Comparison of ENCODE assay signal across 19 cellular contexts in the genomic region with DNA sequence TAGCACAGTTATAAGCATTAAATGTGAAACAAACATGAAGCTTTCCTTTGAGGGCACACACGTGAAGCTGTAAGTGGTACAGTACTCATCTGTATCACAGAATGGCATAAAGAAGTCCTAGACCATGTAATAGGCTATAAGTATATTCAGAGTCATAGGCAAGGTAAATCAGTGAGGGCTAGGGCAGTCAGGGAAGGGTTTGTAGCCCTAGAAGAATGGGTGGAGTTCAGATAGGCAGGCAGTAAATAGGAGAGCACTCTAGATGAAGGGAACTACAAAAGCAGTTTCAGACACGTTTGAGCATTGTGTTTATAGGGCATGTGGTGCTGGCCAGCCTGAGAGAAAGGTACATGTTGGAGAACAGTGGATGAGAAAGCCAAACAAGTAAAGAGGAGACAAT. TPM values are rescaled to one million over a fixed set of nuclear protein-coding genes. Genes with fewer than 3 reads are reported as not detected.
DNase-seq lines count a peak whose midpoint lies in the region; ATAC-seq and TF ChIP-seq lines count a peak whose summit lies in the region.
"Had no signal": no experiment of that assay in that cellular context is flagged by ENCODE, and none has a peak within 500 bp of the region (broad histone marks: within the 10 kb centered on the region; RNA-seq: fewer than 3 reads in every experiment).

No MANE protein-coding gene starts in this region.

- TF ChIP-seq CTCF in DOHH2 (IDR thresholded peaks at IDR 0.05; ENCODE audit: low read depth, low read length, poor library complexity, severe bottlenecking) (no peak), natural killer cell (IDR thresholded peaks at IDR 0.05) (no peak)

- H3K27ac ChIP-seq in DOHH2 (ENCODE audit: low read depth, low read length), result no peak overlapping the region
- H3K27ac ChIP-seq: body of pancreas, GM23248, heart left ventricle, parathyroid adenoma, sigmoid colon had no signal

- intact Hi-C loops in natural killer cell (cut with micrococcal nuclease), result no loop called here

- H3F3A ChIP-seq in DOHH2 (ENCODE audit: control insufficient read depth, insufficient read depth), result no peaks in the 10 kb centered on the region

- no peaks in the 10 kb centered on the region for H3K9me3 ChIP-seq in DOHH2 (ENCODE audit: control insufficient read depth, insufficient read depth, low read length)
- H3K9me3 ChIP-seq: body of pancreas, heart left ventricle, sigmoid colon had no signal

- H3K36me3 ChIP-seq in DOHH2 (ENCODE audit: control insufficient read depth, low read length), result peaks cover 82% of the 10 kb centered on the region
- H3K36me3 ChIP-seq: sigmoid colon had no signal

- no peak for ATAC-seq in activated T-cell treated with anti-CD3 and anti-CD28 coated beads, Interleukin-2, amount 50 U/mL, for 72 hours (replicated peaks in 1 of 2)
- peak in 1 of 3 donors; percentile 20 for ATAC-seq in natural killer cell
- ATAC-seq: body of pancreas; stimulated activated memory B cell treated with anti-CD40 and anti-IgM and Interleukin-4, amounts not matched to agents 10 μg/mL and 1 μg/mL and 100 μg/mL, for 72 hours had no signal

- peaks cover 100% of the 10 kb centered on the region for H3K79me2 ChIP-seq in DOHH2 (ENCODE audit: control insufficient read depth, low read length)

- peaks cover 6 to 29% of the 10 kb centered on the region in 2 donors for H3K36me3 Mint-ChIP-seq in activated T-cell treated with anti-CD3 and anti-CD28 coated beads, Interleukin-2, amount 50 U/mL, for 72 hours (ENCODE audit: insufficient read depth in 2 of 2)
- H3K36me3 Mint-ChIP-seq in activated naive CD8-positive, alpha-beta T cell treated with anti-CD3 and anti-CD28 coated beads for 36 hours, result peaks cover 63% of the 10 kb centered on the region
- no peaks in the 10 kb centered on the region for H3K36me3 Mint-ChIP-seq in natural killer cell

- H4K20me1 ChIP-seq in DOHH2 (ENCODE audit: control insufficient read depth, insufficient read depth, low read depth, low read length), result peaks cover 45% of the 10 kb centered on the region; the same call in 1 of the 2 replicates

- H3K27me3 ChIP-seq in DOHH2 (ENCODE audit: control insufficient read depth, low read length), result no peaks in the 10 kb centered on the region
- H3K27me3 ChIP-seq: body of pancreas, heart left ventricle, sigmoid colon had no signal

- no peaks in the 10 kb centered on the region for H3K27me3 Mint-ChIP-seq in activated T-cell treated with anti-CD3 and anti-CD28 coated beads, Interleukin-2, amount 50 U/mL, for 72 hours (ENCODE audit: low read depth)
- H3K27me3 Mint-ChIP-seq in activated naive CD8-positive, alpha-beta T cell treated with anti-CD3 and anti-CD28 coated beads for 36 hours, result no peaks in the 10 kb centered on the region
- H3K27me3 Mint-ChIP-seq in natural killer cell (ENCODE audit: low read depth in 2 of 2), result no peaks in the 10 kb centered on the region
- H3K27me3 Mint-ChIP-seq: stimulated activated memory B cell treated with anti-CD40 and anti-IgM and Interleukin-4, amounts not matched to agents 10 μg/mL and 1 μg/mL and 100 μg/mL, for 72 hours had no signal

- H3K27ac Mint-ChIP-seq in activated T-cell treated with anti-CD3 and anti-CD28 coated beads, Interleukin-2, amount 50 U/mL, for 72 hours, result peak overlapping the region; percentile 8
- H3K27ac Mint-ChIP-seq in activated naive CD8-positive, alpha-beta T cell treated with anti-CD3 and anti-CD28 coated beads for 36 hours, result peak overlapping the region; percentile 7
- H3K27ac Mint-ChIP-seq in natural killer cell, result peak overlapping the region; percentile 72 to 77
- H3K27ac Mint-ChIP-seq: stimulated activated memory B cell treated with anti-CD40 and anti-IgM and Interleukin-4, amounts not matched to agents 10 μg/mL and 1 μg/mL and 100 μg/mL, for 72 hours had no signal

- no peak overlapping the region for H3K4me3 ChIP-seq in DOHH2 (ENCODE audit: low read length)
- H3K4me3 ChIP-seq: body of pancreas, GM23248, heart left ventricle, lung, sigmoid colon had no signal

- 0 out of 2 replicates have a peak overlapping the region, but pooled peaks have one; percentile 1 for H3K4me2 ChIP-seq in DOHH2 (ENCODE audit: low read length)

- peaks cover 92% of the 10 kb centered on the region for H3K4me1 Mint-ChIP-seq in activated T-cell treated with anti-CD3 and anti-CD28 coated beads, Interleukin-2, amount 50 U/mL, for 72 hours (ENCODE audit: low read depth)
- peaks cover 80% of the 10 kb centered on the region for H3K4me1 Mint-ChIP-seq in activated naive CD8-positive, alpha-beta T cell treated with anti-CD3 and anti-CD28 coated beads for 36 hours
- H3K4me1 Mint-ChIP-seq in natural killer cell, result peaks cover 67 to 77% of the 10 kb centered on the region in 2 donors

- DNase-seq in activated T-cell treated with anti-CD3 and anti-CD28 coated beads, Interleukin-2, amount 50 U/mL, for 72 hours, result no peak
- no peak for DNase-seq in activated T-cell treated with anti-CD3 and anti-CD28 coated beads, Interleukin-2, amount 50 U/mL, for 1 hour
- no peak for DNase-seq in activated naive CD8-positive, alpha-beta T cell treated with anti-CD3 and anti-CD28 coated beads for 36 hours
- DNase-seq in natural killer cell, result no peak
- DNase-seq in DMS53 (lab: John Stamatoyannopoulos, UW), result no peak
- DNase-seq in NCI-H526 (lab: John Stamatoyannopoulos, UW), result no peak
- DNase-seq in kidney glomerular epithelial cell (lab: John Stamatoyannopoulos, UW), result no peak
- DNase-seq: activated naive CD4-positive, alpha-beta T cell treated with anti-CD3 and anti-CD28 coated beads for 36 hours; body of pancreas; GM23248; heart left ventricle; NCI-H1092 treated with DMSO at 0.1 percent for 48 hours; NCI-H2029 treated with DMSO at 0.1 percent for 48 hours; NCI-H510A treated with DMSO at 0.1 percent for 48 hours; sigmoid colon had no signal

- H3K4me1 ChIP-seq in DOHH2 (ENCODE audit: control insufficient read depth, low read length), result peaks cover 69% of the 10 kb centered on the region

- H3K4me3 Mint-ChIP-seq in activated T-cell treated with anti-CD3 and anti-CD28 coated beads, Interleukin-2, amount 50 U/mL, for 72 hours, result peak overlapping the region in 1 of 2 donors; percentile 8
- H3K4me3 Mint-ChIP-seq in activated naive CD8-positive, alpha-beta T cell treated with anti-CD3 and anti-CD28 coated beads for 36 hours, result no peak overlapping the region
- H3K4me3 Mint-ChIP-seq in natural killer cell, result peak overlapping the region; percentile 45
- H3K4me3 Mint-ChIP-seq: activated naive CD4-positive, alpha-beta T cell treated with anti-CD3 and anti-CD28 coated beads for 36 hours; stimulated activated memory B cell treated with anti-CD40 and anti-IgM and Interleukin-4, amounts not matched to agents 10 μg/mL and 1 μg/mL and 100 μg/mL, for 72 hours had no signal

- no peaks in the 10 kb centered on the region for H3K9me3 Mint-ChIP-seq in activated T-cell treated with anti-CD3 and anti-CD28 coated beads, Interleukin-2, amount 50 U/mL, for 72 hours
- peaks cover 4% of the 10 kb centered on the region for H3K9me3 Mint-ChIP-seq in activated naive CD8-positive, alpha-beta T cell treated with anti-CD3 and anti-CD28 coated beads for 36 hours
- no peaks in the 10 kb centered on the region for H3K9me3 Mint-ChIP-seq in natural killer cell
- H3K9me3 Mint-ChIP-seq: stimulated activated memory B cell treated with anti-CD40 and anti-IgM and Interleukin-4, amounts not matched to agents 10 μg/mL and 1 μg/mL and 100 μg/mL, for 72 hours had no signal

- H3K9me2 ChIP-seq in DOHH2 (replicated peaks; ENCODE audit: control insufficient read depth, low read length), result no peaks in the 10 kb centered on the region

RNA-seq across cellular contexts. Expression of a gene that starts 9.5 kb away (rescaled TPM):
- 100 to 1,000 TPM; 196 to 198 TPM for total RNA-seq in activated T-cell treated with anti-CD3 and anti-CD28 coated beads, Interleukin-2, amount 50 U/mL, for 72 hours
- 100 to 1,000 TPM; 247 TPM for total RNA-seq in activated naive CD8-positive, alpha-beta T cell treated with anti-CD3 and anti-CD28 coated beads for 36 hours
- 100 to 1,000 TPM; 137 to 199 (median 179) TPM for total RNA-seq in natural killer cell

RNA-seq across cellular contexts. Expression of a gene that starts 14.9 kb away (rescaled TPM):
- 100 to 1,000 TPM; 138 to 162 TPM for total RNA-seq in activated T-cell treated with anti-CD3 and anti-CD28 coated beads, Interleukin-2, amount 50 U/mL, for 72 hours
- 10 to 100 TPM; 75.3 to 79.3 TPM for total RNA-seq in activated naive CD8-positive, alpha-beta T cell treated with anti-CD3 and anti-CD28 coated beads for 36 hours
- total RNA-seq in natural killer cell, result 10 to 100 TPM; 31.7 to 64.9 (median 48.1) TPM

Comparison
In these comparisons a context has a peak if more than half of its experiments do, and no peak if none do; other contexts are left out.
1. H3K27ac Mint-ChIP-seq: peak in every context shown above with its lines; median percentile 74 in natural killer cell; 8 in activated T-cell treated with anti-CD3 and anti-CD28 coated beads, Interleukin-2, amount 50 U/mL, for 72 hours; 7 in activated naive CD8-positive, alpha-beta T cell treated with anti-CD3 and anti-CD28 coated beads for 36 hours.